8 cellular contexts compared by ENCODE assay signal in the genomic region with DNA sequence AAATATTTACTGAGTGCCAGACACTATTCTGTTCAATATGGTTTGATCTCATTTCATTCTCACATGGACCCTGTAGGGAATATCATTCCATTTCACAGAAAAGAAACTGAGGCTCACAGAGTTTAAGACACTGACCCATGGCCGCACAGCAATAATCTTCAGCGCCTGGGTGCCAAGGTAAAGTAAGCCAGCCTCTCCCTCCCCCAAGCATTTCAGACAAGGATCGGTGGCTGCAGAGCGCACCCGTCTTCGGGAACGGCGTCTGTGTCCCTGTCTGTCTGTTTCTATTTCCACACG. TPM values are rescaled to one million over a fixed set of nuclear protein-coding genes. Genes with fewer than 3 reads are reported as not detected.
DNase-seq lines count a peak whose midpoint lies in the region; ATAC-seq and TF ChIP-seq lines count a peak whose summit lies in the region.

No MANE protein-coding gene starts in this region.

- H3K27ac ChIP-seq in SJCRH30 (no peak overlapping the region), ovary (no peak overlapping the region)

- H3K9me3 ChIP-seq in SJCRH30 (replicated peaks), result no peaks in the 10 kb centered on the region
- no peaks in the 10 kb centered on the region for H3K9me3 ChIP-seq in mucosa of descending colon
- H3K9me3 ChIP-seq in ovary, result peaks cover 0 to 6% of the 10 kb centered on the region in 2 donors

- no peak for DNase-seq in SJCRH30
- DNase-seq in fibroblast of mammary gland (ENCODE audit: low read depth), result no peak
- DNase-seq in retinal pigment epithelial cell (ENCODE audit: low read depth), result no peak
- DNase-seq in mucosa of descending colon, result no peak
- DNase-seq in NCI-H187 treated with DMSO at 0.1 percent for 48 hours (lab: John Stamatoyannopoulos, UW), result no peak
- no peak for DNase-seq in ovary

- ATAC-seq in GM18505 (IDR thresholded peaks at IDR 0.05; ENCODE audit: unreplicated experiment) (no peak), mucosa of descending colon (no peak), HG02798 (IDR thresholded peaks at IDR 0.05; ENCODE audit: poor library complexity, unreplicated experiment) (no peak)

- TF ChIP-seq POLR2A in GM18505 (IDR thresholded peaks at IDR 0.05; ENCODE audit: borderline replicate concordance, extremely low read depth, insufficient read depth, insufficient read length) (peak; percentile 41), ovary (IDR thresholded peaks at IDR 0.05) (no peak)

- intact Hi-C loops in mucosa of descending colon (cut with DNase I, micrococcal nuclease) (no loop called here), ovary (cut with DNase I) (no loop called here)

- H3K36me3 ChIP-seq in SJCRH30 (no peaks in the 10 kb centered on the region), mucosa of descending colon (ENCODE audit: low read depth) (no peaks in the 10 kb centered on the region), ovary (no peaks in the 10 kb centered on the region)

- H3K4me3 ChIP-seq in SJCRH30 (peak overlapping the region; percentile 54), fibroblast of mammary gland (ENCODE audit: control insufficient read depth, low read depth, low read length) (peak overlapping the region; percentile 63), retinal pigment epithelial cell (ENCODE audit: low read length) (peak overlapping the region; percentile 51), mucosa of descending colon (no peak overlapping the region), ovary (no peak overlapping the region)

- no peaks in the 10 kb centered on the region for H3K27me3 ChIP-seq in SJCRH30
- H3K27me3 ChIP-seq in ovary, result peaks cover 6% of the 10 kb centered on the region

- TF ChIP-seq CTCF in fibroblast of mammary gland (conservative IDR thresholded peaks at IDR 0.05; ENCODE audit: control insufficient read depth, insufficient read depth, low read depth, low read length) (no peak), retinal pigment epithelial cell (conservative IDR thresholded peaks at IDR 0.05; ENCODE audit: low read depth, low read length) (no peak), mucosa of descending colon (IDR thresholded peaks at IDR 0.05) (no peak), ovary (IDR thresholded peaks at IDR 0.05) (no peak)

- no peak for TF ChIP-seq EP300 in ovary (IDR thresholded peaks at IDR 0.05)

- WGBS in ovary, 3 donors, result 2 to 8% (median 3%) methylated on average over 9 of the region's 9 CpGs

- H3K4me1 ChIP-seq in SJCRH30 (peaks cover 16% of the 10 kb centered on the region), mucosa of descending colon (ENCODE audit: low read depth) (peaks cover 26% of the 10 kb centered on the region), ovary (ENCODE audit: insufficient read depth) (peaks cover 11% of the 10 kb centered on the region)

RNA-seq across cellular contexts. Expression of gene PDE4A, which starts 4.3 kb away (rescaled TPM):
- 3.7 and 4.2 TPM in 2 replicates for total RNA-seq in SJCRH30 (2014; rRNA removed; shearing (Covaris generic))
- total RNA-seq in mucosa of descending colon (10 to 100 TPM in 2 of 3 donors, 1 to 10 TPM in 1; 7.0 to 27.4 (median 14.7) TPM), ovary (1 to 10 TPM in 6 of 7 donors, under 1 TPM in 1; 0.71 to 4.8 (median 3.0) TPM)
- polyA plus RNA-seq in ovary, result 1 to 10 TPM; 2.1 to 2.6 TPM

RNA-seq across cellular contexts. Expression of gene CDC37, which starts 12.7 kb away (rescaled TPM):
- 118 and 130 TPM in 2 replicates for total RNA-seq in SJCRH30 (2014; rRNA removed; shearing (Covaris generic))
- total RNA-seq in mucosa of descending colon, result 100 to 1,000 TPM; 125 to 179 (median 145) TPM
- total RNA-seq in ovary, result 100 to 1,000 TPM in 5 of 7 donors, 10 to 100 TPM in 2; 81.3 to 123 (median 113) TPM
- 100 to 1,000 TPM; 117 to 180 TPM for polyA plus RNA-seq in ovary

RNA-seq across cellular contexts. Expression of gene TYK2, which starts 35.7 kb away (rescaled TPM):
- total RNA-seq in SJCRH30 (2014; rRNA removed; shearing (Covaris generic)), result 45.8 and 56.1 TPM in 2 replicates
- 100 to 1,000 TPM; 104 to 142 (median 123) TPM for total RNA-seq in mucosa of descending colon
- total RNA-seq in ovary, result 100 to 1,000 TPM in 1 of 7 donors, 10 to 100 TPM in 6; 55.4 to 118 (median 81.6) TPM
- 10 to 100 TPM; 62.7 to 73.2 TPM for polyA plus RNA-seq in ovary

Comparison
In these comparisons a context has a peak if more than half of its experiments do, and no peak if none do; other contexts are left out.
1. H3K4me3 ChIP-seq: peak in SJCRH30 (single experiment), fibroblast of mammary gland (single experiment) and retinal pigment epithelial cell (single experiment); none in mucosa of descending colon (single experiment) and ovary (single experiment).